18 cellular contexts compared by ENCODE assay signal in genomic region chr20:32663704-32664351, GRCh38. TPM values are rescaled to one million over a fixed set of nuclear protein-coding genes. Genes with fewer than 3 reads are reported as not detected.
DNase-seq lines count a peak whose midpoint lies in the region; ATAC-seq and TF ChIP-seq lines count a peak whose summit lies in the region.
"Had no signal": no experiment of that assay in that cellular context is flagged by ENCODE, and none has a peak within 500 bp of the region (broad histone marks: within the 10 kb centered on the region; RNA-seq: fewer than 3 reads in every experiment).

No MANE protein-coding gene starts in this region.

- no peak for TF ChIP-seq RAD21 in IMR-90 (IDR thresholded peaks at IDR 0.05; ENCODE audit: low read length)

- no peaks in the 10 kb centered on the region for H3K27me3 Mint-ChIP-seq in endodermal cell (ENCODE audit: insufficient read depth)
- H3K27me3 Mint-ChIP-seq: B cell; CD8-positive, alpha-beta memory T cell had no signal

- peak overlapping the region; percentile 43 for H2AFZ ChIP-seq in IMR-90 (replicated peaks; ENCODE audit: low read length, poor library complexity)
- H2AFZ ChIP-seq in osteoblast (ENCODE audit: low read length) = no peak overlapping the region

- CTCF ChIA-PET in IMR-90 (lab: Yijun Ruan, JAX) = interaction anchor here (1.2 kb wide), 1 partner anchor 11 kb away, joined by 4 read pairs; no protein-coding TSS in a partner anchor

- H2BK20ac ChIP-seq in IMR-90 (ENCODE audit: low read depth, low read length) = no peak overlapping the region

- DNase-seq in IMR-90 (no peak), endodermal cell (no peak), osteoblast (ENCODE audit: insufficient read length, low spot score, missing footprints) (peak; percentile 51), midbrain (lab: John Stamatoyannopoulos, UW) (no peak)
- DNase-seq: DMS 273 treated with DMSO at 0.1 percent for 48 hours, EL, NCI-H1092 treated with DMSO at 0.1 percent for 48 hours, NCI-H187, NCI-H446, SK-N-SH had no signal

- no peaks in the 10 kb centered on the region for H3K27me3 ChIP-seq in BLaER1 treated with 17β-estradiol and CSF1 and Interleukin-3, amounts not matched to agents 10 nM and 100 nM
- H3K27me3 ChIP-seq in IMR-90 (ENCODE audit: control insufficient read depth, insufficient read depth, low read length) = no peaks in the 10 kb centered on the region; the same call in 1 of the 2 replicates
- no peaks in the 10 kb centered on the region for H3K27me3 ChIP-seq in endodermal cell (ENCODE audit: control insufficient read depth, insufficient read depth, low read length, poor library complexity, severe bottlenecking)
- H3K27me3 ChIP-seq in osteoblast (ENCODE audit: insufficient read depth, low read length) = no peaks in the 10 kb centered on the region

- intact Hi-C loops in IMR-90 (cut with micrococcal nuclease) = loop anchor here (5.0 kb wide), 1 partner anchor 747 kb away; no protein-coding TSS in a partner anchor

- POLR2A ChIA-PET in IMR-90 (lab: Charles Lee; ENCODE audit: unreplicated experiment) = no interaction called here

- H3K9ac ChIP-seq in BLaER1 treated with 17β-estradiol and CSF1 and Interleukin-3, amounts not matched to agents 10 nM and 100 nM = peak overlapping the region in 4 of 11 experiments; percentile 10 to 44 (median 26); a peak in 4 of 22 replicates
- H3K9ac ChIP-seq in IMR-90 (ENCODE audit: low read depth, low read length) (no peak overlapping the region), endodermal cell (ENCODE audit: extremely low read depth, low read length, poor library complexity, severe bottlenecking) (no peak overlapping the region)
- H3K9ac ChIP-seq: SK-N-SH had no signal

- no peak overlapping the region for H2BK15ac ChIP-seq in IMR-90 (ENCODE audit: low read depth, low read length)

- peaks cover 10 to 23% (median 18%) of the 10 kb centered on the region in 11 experiments; a peak in 21 of 22 replicates for H3K9me3 ChIP-seq in BLaER1 treated with 17β-estradiol and CSF1 and Interleukin-3, amounts not matched to agents 10 nM and 100 nM (replicated peaks in 1 of 11)
- H3K9me3 ChIP-seq in IMR-90 (ENCODE audit: control insufficient read depth, insufficient read depth, low read length) = no peaks in the 10 kb centered on the region
- H3K9me3 ChIP-seq in endodermal cell (ENCODE audit: control insufficient read depth, low read length) = no peaks in the 10 kb centered on the region
- H3K9me3 ChIP-seq in osteoblast (ENCODE audit: low read depth, low read length) = no peaks in the 10 kb centered on the region
- H3K9me3 ChIP-seq: SK-N-SH had no signal

- H3K4me3 ChIP-seq in BLaER1 treated with 17β-estradiol and CSF1 and Interleukin-3, amounts not matched to agents 10 nM and 100 nM = no peak overlapping the region
- H3K4me3 ChIP-seq in IMR-90 (ENCODE audit: insufficient read depth, low read depth, low read length) = no peak overlapping the region
- H3K4me3 ChIP-seq in endodermal cell (ENCODE audit: low read length) = no peak overlapping the region
- H3K4me3 ChIP-seq in osteoblast (ENCODE audit: insufficient read depth, low read length) = no peak overlapping the region

- H3K27ac ChIP-seq in BLaER1 treated with 17β-estradiol and CSF1 and Interleukin-3, amounts not matched to agents 10 nM and 100 nM = peak overlapping the region in 10 of 11 experiments; percentile 6 to 61 (median 46); a peak in 17 of 22 replicates
- H3K27ac ChIP-seq in IMR-90 (ENCODE audit: insufficient read depth, low read length) = no peak overlapping the region
- peak overlapping the region; percentile 38 for H3K27ac ChIP-seq in endodermal cell (ENCODE audit: low read depth, low read length)
- no peak overlapping the region for H3K27ac ChIP-seq in osteoblast (ENCODE audit: low read depth, low read length)

- H3K23ac ChIP-seq in IMR-90 (ENCODE audit: low read depth, low read length) = no peak overlapping the region

- H4K91ac ChIP-seq in IMR-90 (ENCODE audit: insufficient read depth, low read depth, low read length) = no peak overlapping the region

- dilution Hi-C loops in IMR-90 (cut with HindIII; ENCODE audit: low sequenced_read_pairs, unreplicated experiment) = no loop called here

- H3K9me1 ChIP-seq in IMR-90 (ENCODE audit: insufficient read depth, low read length) = no peaks in the 10 kb centered on the region

- H2BK5ac ChIP-seq in IMR-90 (ENCODE audit: low read depth, low read length, poor library complexity, severe bottlenecking) = no peak overlapping the region

- no peak for TF ChIP-seq POLR2A in IMR-90 (IDR thresholded peaks at IDR 0.05; ENCODE audit: low read depth, low read length)

- no peak overlapping the region for H3K18ac ChIP-seq in IMR-90 (ENCODE audit: low read depth, low read length)

- no peak overlapping the region for H2AK5ac ChIP-seq in IMR-90 (ENCODE audit: low read depth, low read length)

- in situ Hi-C loops in IMR-90 (cut with MboI; ENCODE audit: low sequenced_read_pairs) = loop anchor here (25.0 kb wide), 1 partner anchor 827 kb away; the partner anchor contains the start of gene FOXS1

- peak overlapping the region in 10 of 11 experiments; percentile 38 to 67 (median 56); a peak in 19 of 22 replicates for H3K4me2 ChIP-seq in BLaER1 treated with 17β-estradiol and CSF1 and Interleukin-3, amounts not matched to agents 10 nM and 100 nM
- H3K4me2 ChIP-seq in IMR-90 (ENCODE audit: low read depth, low read length) = no peak overlapping the region
- no peak overlapping the region for H3K4me2 ChIP-seq in osteoblast (ENCODE audit: insufficient read depth, low read length)
- H3K4me2 ChIP-seq: SK-N-SH had no signal

- H2BK120ac ChIP-seq in IMR-90 (ENCODE audit: low read depth, low read length) = no peak overlapping the region

- ATAC-seq in IMR-90 (ENCODE audit: low read depth) (no peak), HG02885 (IDR thresholded peaks at IDR 0.05; ENCODE audit: poor library complexity, unreplicated experiment) (no peak), GM19395 (IDR thresholded peaks at IDR 0.05; ENCODE audit: unreplicated experiment) (no peak)
- ATAC-seq: Right ventricle myocardium inferior had no signal

- H4K20me1 ChIP-seq in BLaER1 treated with 17β-estradiol and CSF1 and Interleukin-3, amounts not matched to agents 10 nM and 100 nM = no peaks in the 10 kb centered on the region
- no peaks in the 10 kb centered on the region for H4K20me1 ChIP-seq in IMR-90 (ENCODE audit: insufficient read depth, low read length)
- H4K20me1 ChIP-seq in osteoblast (ENCODE audit: insufficient read depth, low read length) = no peaks in the 10 kb centered on the region

- H3K79me2 ChIP-seq in osteoblast (ENCODE audit: insufficient read depth, low read length) = no peaks in the 10 kb centered on the region

- H3K36me3 Mint-ChIP-seq in endodermal cell (ENCODE audit: low read depth) = no peaks in the 10 kb centered on the region
- H3K36me3 Mint-ChIP-seq: CD8-positive, alpha-beta memory T cell had no signal

- H3K4me1 ChIP-seq in BLaER1 treated with 17β-estradiol and CSF1 and Interleukin-3, amounts not matched to agents 10 nM and 100 nM = peaks cover 34 to 48% (median 43%) of the 10 kb centered on the region in 10 experiments
- H3K4me1 ChIP-seq in IMR-90 (ENCODE audit: control insufficient read depth, insufficient read depth, low read length) (no peaks in the 10 kb centered on the region), endodermal cell (ENCODE audit: control insufficient read depth, insufficient read depth, low read length) (no peaks in the 10 kb centered on the region), osteoblast (ENCODE audit: insufficient read depth, low read length) (no peaks in the 10 kb centered on the region)

- no peak overlapping the region for H3K56ac ChIP-seq in IMR-90 (ENCODE audit: extremely low read depth, insufficient read depth, low read length)

- peak overlapping the region; percentile 55 for H2AK9ac ChIP-seq in IMR-90 (replicated peaks; ENCODE audit: low read depth, low read length, poor library complexity)

- H4K8ac ChIP-seq in IMR-90 (ENCODE audit: low read depth in 2 of 2, low read length in 2 of 2) = no peak overlapping the region

- no peak for TF ChIP-seq CTCF in IMR-90 (conservative IDR thresholded peaks at IDR 0.05; ENCODE audit: low read depth, low read length)
- no peak for TF ChIP-seq CTCF in endodermal cell (conservative IDR thresholded peaks at IDR 0.05)
- no peak for TF ChIP-seq CTCF in osteoblast (IDR thresholded peaks at IDR 0.05; ENCODE audit: extremely low read depth, low read depth, low read length)

- no peak overlapping the region for H3K4ac ChIP-seq in IMR-90 (ENCODE audit: low read depth, low read length)

- peak overlapping the region; percentile 36 for H3K27ac Mint-ChIP-seq in endodermal cell
- H3K27ac Mint-ChIP-seq: B cell had no signal

- WGBS in IMR-90 (ENCODE audit: extremely low coverage in 2 of 2, insufficient read length in 1 of 2), 2 experiments = 80% methylated on average over 5 of the region's 10 CpGs; no CpG with 5 or more reads in 1 of the 2 experiments
- 91 to 96% methylated on average over 9 to 10 of the region's 10 CpGs for WGBS in endodermal cell (ENCODE audit: insufficient coverage in 1 of 2, insufficient read length in 1 of 2), 2 experiments

- no peak overlapping the region for H4K5ac ChIP-seq in IMR-90 (ENCODE audit: low read depth, low read length)

- no TSS peak for BruUV-seq in IMR-90 (replicated peaks; lab: Mats Ljungman, UMichigan)

- peaks cover 4% of the 10 kb centered on the region for H3K9me3 Mint-ChIP-seq in endodermal cell
- H3K9me3 Mint-ChIP-seq: CD8-positive, alpha-beta memory T cell had no signal

- peaks cover 0 to 3% (median 0%) of the 10 kb centered on the region in 11 experiments; a peak in 1 of 22 replicates for H3K36me3 ChIP-seq in BLaER1 treated with 17β-estradiol and CSF1 and Interleukin-3, amounts not matched to agents 10 nM and 100 nM
- no peaks in the 10 kb centered on the region for H3K36me3 ChIP-seq in IMR-90 (ENCODE audit: control insufficient read depth, insufficient read depth, low read length)
- H3K36me3 ChIP-seq in endodermal cell (ENCODE audit: control insufficient read depth, insufficient read depth, low read length) = no peaks in the 10 kb centered on the region
- H3K36me3 ChIP-seq in osteoblast (ENCODE audit: insufficient read depth, low read length) = no peaks in the 10 kb centered on the region

- peaks cover 3% of the 10 kb centered on the region for H3K4me1 Mint-ChIP-seq in endodermal cell
- H3K4me1 Mint-ChIP-seq: CD8-positive, alpha-beta memory T cell had no signal

- no peak overlapping the region for H3K14ac ChIP-seq in IMR-90 (replicated peaks; ENCODE audit: low read depth, low read length)

- no peaks in the 10 kb centered on the region for H3K79me1 ChIP-seq in IMR-90 (ENCODE audit: low read depth in 1 of 2, low read length in 2 of 2)

- no peak overlapping the region for H3K4me3 Mint-ChIP-seq in endodermal cell
- H3K4me3 Mint-ChIP-seq: B cell; CD8-positive, alpha-beta memory T cell had no signal

TF ChIP-seq in IMR-90, 13 proteins besides CTCF, POLR2A, EP300 and RAD21 (continues in another document):
- no peak for TF ChIP-seq NFE2L2 (IDR thresholded peaks at IDR 0.05; ENCODE audit: low read depth, low read length)
- no peak for TF ChIP-seq RCOR1 (IDR thresholded peaks at IDR 0.05; ENCODE audit: insufficient replicate concordance, low read length)

RNA-seq across cellular contexts. Expression of gene C20orf203, which starts 9.9 kb away (rescaled TPM):
- total RNA-seq in IMR-90 (2012; rRNA removed) (not detected in 2 replicates), endodermal cell (under 1 TPM; 0.18 to 0.24 TPM), osteoblast (under 0.01 and 0.29 TPM in 2 replicates)
- 0.10 TPM in 1 of 2 replicates, not detected in the other for polyA plus RNA-seq in IMR-90 (2012; rRNA removed)
- not detected in 2 replicates for polyA plus RNA-seq in IMR-90 (2012; cell fraction: cytosol; rRNA removed)
- 0.05 and 0.06 TPM in 2 replicates for polyA plus RNA-seq in IMR-90 (2012; cell fraction: nucleus; rRNA removed; ENCODE audit: low replicate concordance)
- 0.28 TPM for polyA plus RNA-seq in endodermal cell (2013, experiment 1 of 2)
- polyA plus RNA-seq in endodermal cell (2013, experiment 2 of 2) = 0.41 TPM
- total RNA-seq: CD8-positive, alpha-beta memory T cell; HT1080; MCF 10A; Right ventricle myocardium inferior had no signal
- polyA plus RNA-seq: CD8-positive, alpha-beta memory T cell; SK-N-SH had no signal

Comparison
In these comparisons a context has a peak if more than half of its experiments do, and no peak if none do; other contexts are left out.
1. H3K27ac ChIP-seq: peak in BLaER1 treated with 17β-estradiol and CSF1 and Interleukin-3, amounts not matched to agents 10 nM and 100 nM (10 of 11) and endodermal cell (single experiment); none in IMR-90 (single experiment) and osteoblast (single experiment).
2. H3K4me2 ChIP-seq: peak in BLaER1 treated with 17β-estradiol and CSF1 and Interleukin-3, amounts not matched to agents 10 nM and 100 nM (10 of 11); none in IMR-90 (single experiment) and osteoblast (single experiment).